In genomic region chr17:79633154-79633553, GRCh38 we compare ENCODE assay signal across 20 cellular contexts. TPM values are rescaled to one million over a fixed set of nuclear protein-coding genes. Genes with fewer than 3 reads are reported as not detected.
DNase-seq lines count a peak whose midpoint lies in the region; ATAC-seq and TF ChIP-seq lines count a peak whose summit lies in the region.
"Had no signal": no experiment of that assay in that cellular context is flagged by ENCODE, and none has a peak within 500 bp of the region (broad histone marks: within the 10 kb centered on the region; RNA-seq: fewer than 3 reads in every experiment).

No MANE protein-coding gene starts in this region.

- H3K36me3 Mint-ChIP-seq in activated naive CD4-positive, alpha-beta T cell treated with anti-CD3 and anti-CD28 coated beads, Interleukin-2, amount 10 ng/mL, durations not matched to agents 7 days and 5 days: no peaks in the 10 kb centered on the region
- H3K36me3 Mint-ChIP-seq in natural killer cell treated with Interleukin-12 subunit alpha and Interleukin-12 subunit beta and Interleukin-15 and Interleukin-18, amount 100 ng/mL, for 72 hours: no peaks in the 10 kb centered on the region
- H3K36me3 Mint-ChIP-seq: CD8-positive, alpha-beta T cell; stimulated activated naive B cell treated with anti-CD40 and anti-IgM and Interleukin-4, amounts not matched to agents 10 μg/mL and 1 μg/mL and 100 μg/mL, for 72 hours had no signal

- peaks cover 24% of the 10 kb centered on the region for H3K27me3 ChIP-seq in upper lobe of right lung
- H3K27me3 ChIP-seq: upper lobe of left lung had no signal

- H3K27ac Mint-ChIP-seq in activated naive CD4-positive, alpha-beta T cell treated with anti-CD3 and anti-CD28 coated beads, Interleukin-2, amount 10 ng/mL, durations not matched to agents 7 days and 5 days: no peak overlapping the region
- H3K27ac Mint-ChIP-seq in natural killer cell treated with Interleukin-12 subunit alpha and Interleukin-12 subunit beta and Interleukin-15 and Interleukin-18, amount 100 ng/mL, for 72 hours: no peak overlapping the region
- H3K27ac Mint-ChIP-seq: CD8-positive, alpha-beta T cell; nephron progenitor cell; stimulated activated naive B cell treated with anti-CD40 and anti-IgM and Interleukin-4, amounts not matched to agents 10 μg/mL and 1 μg/mL and 100 μg/mL, for 72 hours had no signal

- H3K36me3 ChIP-seq in upper lobe of right lung: no peaks in the 10 kb centered on the region
- H3K36me3 ChIP-seq: upper lobe of left lung had no signal

- intact Hi-C loops in upper lobe of right lung (cut with DNase I): no loop called here

- CTCF ChIA-PET in activated naive CD4-positive, alpha-beta T cell treated with anti-CD3 and anti-CD28 coated beads, Interleukin-2, amount 10 ng/mL, durations not matched to agents 7 days and 5 days (lab: Charles Lee): no interaction called here

- no peak for TF ChIP-seq CTCF in upper lobe of right lung (IDR thresholded peaks at IDR 0.05)

- no peak overlapping the region for H3K27ac ChIP-seq in upper lobe of right lung
- H3K27ac ChIP-seq: RWPE1, upper lobe of left lung had no signal

- H3K9me3 Mint-ChIP-seq in activated naive CD4-positive, alpha-beta T cell treated with anti-CD3 and anti-CD28 coated beads, Interleukin-2, amount 10 ng/mL, durations not matched to agents 7 days and 5 days: no peaks in the 10 kb centered on the region
- H3K9me3 Mint-ChIP-seq in natural killer cell treated with Interleukin-12 subunit alpha and Interleukin-12 subunit beta and Interleukin-15 and Interleukin-18, amount 100 ng/mL, for 72 hours: no peaks in the 10 kb centered on the region
- H3K9me3 Mint-ChIP-seq: nephron progenitor cell had no signal

- H3K4me1 Mint-ChIP-seq in activated naive CD4-positive, alpha-beta T cell treated with anti-CD3 and anti-CD28 coated beads, Interleukin-2, amount 10 ng/mL, durations not matched to agents 7 days and 5 days: no peaks in the 10 kb centered on the region
- peaks cover 0 to 2% of the 10 kb centered on the region in 2 donors for H3K4me1 Mint-ChIP-seq in natural killer cell treated with Interleukin-12 subunit alpha and Interleukin-12 subunit beta and Interleukin-15 and Interleukin-18, amount 100 ng/mL, for 72 hours (ENCODE audit: low read depth in 2 of 2)
- H3K4me1 Mint-ChIP-seq: nephron progenitor cell; stimulated activated naive B cell treated with anti-CD40 and anti-IgM and Interleukin-4, amounts not matched to agents 10 μg/mL and 1 μg/mL and 100 μg/mL, for 72 hours had no signal

- H3K9me3 ChIP-seq in upper lobe of right lung: no peaks in the 10 kb centered on the region
- H3K9me3 ChIP-seq: upper lobe of left lung had no signal

- H3K27me3 Mint-ChIP-seq in activated naive CD4-positive, alpha-beta T cell treated with anti-CD3 and anti-CD28 coated beads, Interleukin-2, amount 10 ng/mL, durations not matched to agents 7 days and 5 days: peaks cover 6% of the 10 kb centered on the region
- peaks cover 16 to 31% of the 10 kb centered on the region in 2 donors for H3K27me3 Mint-ChIP-seq in natural killer cell treated with Interleukin-12 subunit alpha and Interleukin-12 subunit beta and Interleukin-15 and Interleukin-18, amount 100 ng/mL, for 72 hours

- H3K4me3 Mint-ChIP-seq in activated naive CD4-positive, alpha-beta T cell treated with anti-CD3 and anti-CD28 coated beads, Interleukin-2, amount 10 ng/mL, durations not matched to agents 7 days and 5 days: no peak overlapping the region
- H3K4me3 Mint-ChIP-seq in natural killer cell treated with Interleukin-12 subunit alpha and Interleukin-12 subunit beta and Interleukin-15 and Interleukin-18, amount 100 ng/mL, for 72 hours: no peak overlapping the region
- H3K4me3 Mint-ChIP-seq: CD8-positive, alpha-beta T cell; nephron progenitor cell; stimulated activated naive B cell treated with anti-CD40 and anti-IgM and Interleukin-4, amounts not matched to agents 10 μg/mL and 1 μg/mL and 100 μg/mL, for 72 hours had no signal

- ATAC-seq in natural killer cell treated with Interleukin-12 subunit alpha and Interleukin-12 subunit beta and Interleukin-15 and Interleukin-18, amount 100 ng/mL, for 72 hours: no peak
- ATAC-seq in upper lobe of right lung: no peak
- ATAC-seq: CD8-positive, alpha-beta T cell; stimulated activated naive B cell treated with anti-CD40 and anti-IgM and Interleukin-4, amounts not matched to agents 10 μg/mL and 1 μg/mL and 100 μg/mL, for 72 hours had no signal

- H3K4me1 ChIP-seq in upper lobe of right lung: no peaks in the 10 kb centered on the region
- H3K4me1 ChIP-seq: upper lobe of left lung had no signal

- peak; percentile 9 for DNase-seq in activated naive CD4-positive, alpha-beta T cell treated with anti-CD3 and anti-CD28 coated beads, Interleukin-2, amount 10 ng/mL, durations not matched to agents 7 days and 5 days
- no peak for DNase-seq in activated naive CD4-positive, alpha-beta T cell (lab: John Stamatoyannopoulos, UW)
- peak; percentile 25 for DNase-seq in activated CD8-positive, alpha-beta memory T cell treated with anti-CD3 and anti-CD28 coated beads, Interleukin-2, amount 50 U/mL, for 48 hours
- peak; percentile 55 for DNase-seq in natural killer cell treated with Interleukin-12 subunit alpha and Interleukin-12 subunit beta and Interleukin-15 and Interleukin-18, amount 100 ng/mL, for 72 hours (ENCODE audit: low spot score)
- DNase-seq in upper lobe of right lung: peak; percentile 48
- DNase-seq in NCI-H510A (lab: John Stamatoyannopoulos, UW): no peak
- no peak for DNase-seq in NCI-H1930 (lab: John Stamatoyannopoulos, UW)
- DNase-seq in DMS153 treated with DMSO at 0.1 percent for 48 hours (lab: John Stamatoyannopoulos, UW; ENCODE audit: unreplicated experiment): no peak
- DNase-seq: activated gamma-delta T cell treated with Interleukin-2 at 50 U/mL for 16 hours; anterior cingulate cortex; cerebellar nuclear complex; DMS79 treated with DMSO at 0.1 percent for 48 hours; MM.1S; NCI-H1694 treated with DMSO at 0.1 percent for 48 hours; nephron progenitor cell; stimulated activated naive B cell treated with anti-CD40 and anti-IgM and Interleukin-4, amounts not matched to agents 10 μg/mL and 1 μg/mL and 100 μg/mL, for 72 hours had no signal

- no peak overlapping the region for H3K4me3 ChIP-seq in upper lobe of right lung
- H3K4me3 ChIP-seq: upper lobe of left lung had no signal

RNA-seq across cellular contexts. Expression of gene RBFOX3, which starts 22.3 kb away (rescaled TPM):
- total RNA-seq in natural killer cell treated with Interleukin-12 subunit alpha and Interleukin-12 subunit beta and Interleukin-15 and Interleukin-18, amount 100 ng/mL, for 72 hours: not detected
- total RNA-seq in upper lobe of right lung: not detected
- total RNA-seq: activated CD8-positive, alpha-beta memory T cell treated with anti-CD3 and anti-CD28 coated beads for 36 hours; CD8-positive, alpha-beta T cell had no signal

Comparison
In these comparisons a context has a peak if more than half of its experiments do, and no peak if none do; other contexts are left out.
1. DNase-seq: peak in activated naive CD4-positive, alpha-beta T cell treated with anti-CD3 and anti-CD28 coated beads, Interleukin-2, amount 10 ng/mL, durations not matched to agents 7 days and 5 days (single experiment), activated CD8-positive, alpha-beta memory T cell treated with anti-CD3 and anti-CD28 coated beads, Interleukin-2, amount 50 U/mL, for 48 hours (single experiment), natural killer cell treated with Interleukin-12 subunit alpha and Interleukin-12 subunit beta and Interleukin-15 and Interleukin-18, amount 100 ng/mL, for 72 hours (single experiment) and upper lobe of right lung (single experiment); none in activated naive CD4-positive, alpha-beta T cell (0 of 4), NCI-H510A (single experiment), NCI-H1930 (0 of 2) and DMS153 treated with DMSO at 0.1 percent for 48 hours (single experiment).